In genomic region chr10:9096288-9096687, GRCh38 we compare ENCODE assay signal across 13 cellular contexts.
DNase-seq lines count a peak whose midpoint lies in the region; ATAC-seq and TF ChIP-seq lines count a peak whose summit lies in the region.
"Had no signal": no experiment of that assay in that cellular context is flagged by ENCODE, and none has a peak within 500 bp of the region (broad histone marks: within the 10 kb centered on the region; RNA-seq: fewer than 3 reads in every experiment).

No MANE protein-coding gene starts in this region.

- peaks cover 0 to 5% (median 3%) of the 10 kb centered on the region in 9 donors for H3K9me3 Mint-ChIP-seq in naive thymus-derived CD8-positive, alpha-beta T cell

- peaks cover 14 to 50% (median 39%) of the 10 kb centered on the region in 4 donors for H3K4me1 Mint-ChIP-seq in naive thymus-derived CD8-positive, alpha-beta T cell
- H3K4me1 Mint-ChIP-seq: stimulated activated naive B cell treated with anti-CD40 and anti-IgM and Interleukin-4, amounts not matched to agents 10 μg/mL and 1 μg/mL and 100 μg/mL, for 72 hours had no signal

- peak; percentile 88 to 89 for ATAC-seq in naive thymus-derived CD8-positive, alpha-beta T cell
- ATAC-seq in GM21367 (IDR thresholded peaks at IDR 0.05; ENCODE audit: unreplicated experiment), result no peak
- no peak for ATAC-seq in HG02588 (IDR thresholded peaks at IDR 0.05; ENCODE audit: unreplicated experiment)
- ATAC-seq in GM21825 (IDR thresholded peaks at IDR 0.05; ENCODE audit: unreplicated experiment), result no peak
- ATAC-seq: stimulated activated naive B cell treated with anti-CD40 and anti-IgM and Interleukin-4, amounts not matched to agents 10 μg/mL and 1 μg/mL and 100 μg/mL, for 72 hours had no signal

- H3K27me3 Mint-ChIP-seq in naive thymus-derived CD8-positive, alpha-beta T cell, result no peaks in the 10 kb centered on the region
- H3K27me3 Mint-ChIP-seq: stimulated activated naive B cell treated with anti-CD40 and anti-IgM and Interleukin-4, amounts not matched to agents 10 μg/mL and 1 μg/mL and 100 μg/mL, for 72 hours had no signal

- peak overlapping the region; percentile 83 to 98 (median 94) for H3K27ac Mint-ChIP-seq in naive thymus-derived CD8-positive, alpha-beta T cell
- H3K27ac Mint-ChIP-seq: stimulated activated naive B cell treated with anti-CD40 and anti-IgM and Interleukin-4, amounts not matched to agents 10 μg/mL and 1 μg/mL and 100 μg/mL, for 72 hours had no signal

- peak overlapping the region; percentile 53 to 81 (median 70) for H3K4me3 Mint-ChIP-seq in naive thymus-derived CD8-positive, alpha-beta T cell
- H3K4me3 Mint-ChIP-seq: stimulated activated naive B cell treated with anti-CD40 and anti-IgM and Interleukin-4, amounts not matched to agents 10 μg/mL and 1 μg/mL and 100 μg/mL, for 72 hours had no signal

- H3K36me3 Mint-ChIP-seq in naive thymus-derived CD8-positive, alpha-beta T cell, result peaks cover 0 to 3% (median 0%) of the 10 kb centered on the region in 3 donors
- H3K36me3 Mint-ChIP-seq: stimulated activated naive B cell treated with anti-CD40 and anti-IgM and Interleukin-4, amounts not matched to agents 10 μg/mL and 1 μg/mL and 100 μg/mL, for 72 hours had no signal

- POLR2A ChIA-PET in HEK293T (lab: Yijun Ruan, JAX), result no interaction called here
- POLR2A ChIA-PET in naive thymus-derived CD8-positive, alpha-beta T cell (lab: Charles Lee), result interaction anchor here (0.8 to 1.5 kb wide), 4 partner anchors 86 to 1278 kb away, joined by 3 to 4 read pairs (median 3); partner anchors contain the start of gene TAF3

- CTCF ChIA-PET in HEK293T (lab: Yijun Ruan, JAX), result no interaction called here

- DNase-seq in HEK293T (ENCODE audit: extremely low spot score) (no peak), T-helper 22 cell (ENCODE audit: low read depth) (peak; percentile 10)
- DNase-seq in activated effector memory CD4-positive, alpha-beta T cell treated with anti-CD3 and anti-CD28 coated beads, Interleukin-2, amount 50 U/mL, for 16 hours, result peak; percentile 71
- DNase-seq in naive thymus-derived CD8-positive, alpha-beta T cell, result peak; percentile 15 to 88 (median 68)
- DNase-seq: BE2C; DMS53; NCI-H187 treated with DMSO at 0.1 percent for 48 hours; NCI-H524; stimulated activated naive B cell treated with anti-CD40 and anti-IgM and Interleukin-4, amounts not matched to agents 10 μg/mL and 1 μg/mL and 100 μg/mL, for 72 hours; uterus had no signal

TF ChIP-seq in HEK293T, 16 proteins besides CTCF, POLR2A, EP300 and RAD21:
- no peak for TF ChIP-seq SP1 (IDR thresholded peaks at IDR 0.05)
- TF ChIP-seq HDGF (IDR thresholded peaks at IDR 0.05; ENCODE audit: borderline replicate concordance), result no peak
- TF ChIP-seq PKNOX1 (IDR thresholded peaks at IDR 0.05), result 0 out of 2 replicates have a peak, but pooled peaks have one; percentile 8
- TF ChIP-seq ELF4 (IDR thresholded peaks at IDR 0.05), result no peak

Comparison
In these comparisons a context has a peak if more than half of its experiments do, and no peak if none do; other contexts are left out.
1. ATAC-seq: peak in naive thymus-derived CD8-positive, alpha-beta T cell (2 of 2); none in GM21367 (single experiment), HG02588 (single experiment) and GM21825 (single experiment).